Comparison of ENCODE assay signal across 9 cellular contexts in genomic region chr2:96342085-96342484, GRCh38. TPM values are rescaled to one million over a fixed set of nuclear protein-coding genes. Genes with fewer than 3 reads are reported as not detected.
DNase-seq lines count a peak whose midpoint lies in the region; ATAC-seq and TF ChIP-seq lines count a peak whose summit lies in the region.
"Had no signal": no experiment of that assay in that cellular context is flagged by ENCODE, and none has a peak within 500 bp of the region (broad histone marks: within the 10 kb centered on the region; RNA-seq: fewer than 3 reads in every experiment).

No MANE protein-coding gene starts in this region.

- TF ChIP-seq POLR2A in HCT116 (IDR thresholded peaks at IDR 0.05; ENCODE audit: borderline replicate concordance, extremely low read depth, insufficient read depth, insufficient read length), result no peak

- H3K4me2 ChIP-seq in HCT116 (ENCODE audit: low read length), result peak overlapping the region; percentile 16; the same call in 1 of the 2 replicates

- CTCF ChIA-PET in HCT116 (lab: Charles Lee), result no interaction called here

- peak; percentile 79 for DNase-seq in AG08396 (ENCODE audit: low spot score)
- no peak for DNase-seq in HCT116 (ENCODE audit: low read depth, low spot score)
- peak; percentile 34 for DNase-seq in activated CD4-positive, alpha-beta T cell treated with anti-CD3 and anti-CD28 coated beads, Interleukin-2, amount 50 U/mL, for 1 hour
- peak; percentile 86 for DNase-seq in fibroblast of villous mesenchyme (ENCODE audit: low read depth)
- no peak for DNase-seq in HPDE6-E6E7 (ENCODE audit: extremely low spot score)
- DNase-seq in NCI-H748 treated with DMSO at 0.1 percent for 48 hours (lab: John Stamatoyannopoulos, UW), result no peak
- no peak for DNase-seq in NCI-H1105 (lab: John Stamatoyannopoulos, UW)
- DNase-seq: mesendoderm had no signal

- no peak overlapping the region for H3K4me3 ChIP-seq in HCT116 (replicated peaks in 1 of 2; ENCODE audit: low read depth in 1 of 2, low read length in 2 of 2)
- no peak overlapping the region for H3K4me3 ChIP-seq in fibroblast of villous mesenchyme (ENCODE audit: low read depth, low read length)

- H3K9ac ChIP-seq in HCT116 (ENCODE audit: low read length), result no peak overlapping the region

- H2AFZ ChIP-seq in HCT116 (ENCODE audit: low read depth, low read length, poor library complexity, severe bottlenecking), result no peak overlapping the region

- BruUV-seq in HCT116 (replicated peaks; lab: Mats Ljungman, UMichigan), result no TSS peak

- TF ChIP-seq RAD21 in HCT116 (IDR thresholded peaks at IDR 0.05; ENCODE audit: low read depth), result no peak

- RAD21 ChIA-PET in HCT116 (lab: Charles Lee; ENCODE audit: low non-redundant PET in 1 of 2, low total read pairs in 2 of 2, uncharacterized antibody in 2 of 2, unreplicated experiment in 2 of 2), result no interaction called here

- POLR2A ChIA-PET in HCT116 (lab: Charles Lee), result no interaction called here

- peaks cover 81% of the 10 kb centered on the region for H3K79me2 ChIP-seq in HCT116 (ENCODE audit: insufficient read depth, low read length)

- no peaks in the 10 kb centered on the region for H3K9me3 ChIP-seq in HCT116 (ENCODE audit: control insufficient read depth in 1 of 2, insufficient read depth in 1 of 2, low read depth in 1 of 2, low read length in 2 of 2)

- intact Hi-C loops in HCT116 (cut with micrococcal nuclease), result no loop called here

- H3K27me3 ChIP-seq in HCT116 (ENCODE audit: insufficient read depth, low read length), result no peaks in the 10 kb centered on the region

- peaks cover 35 to 54% of the 10 kb centered on the region in 2 experiments; a peak in 3 of 4 replicates for H3K36me3 ChIP-seq in HCT116 (ENCODE audit: control insufficient read depth in 1 of 2, insufficient read depth in 2 of 2, low read length in 2 of 2)

- H3K4me1 ChIP-seq in HCT116 (ENCODE audit: control insufficient read depth in 1 of 2, insufficient read depth in 2 of 2, low read length in 2 of 2), result peaks cover 0 to 38% of the 10 kb centered on the region in 2 experiments; a peak in 3 of 4 replicates

- ATAC-seq in HCT116 (peak; percentile 36; the same call in 1 of the 2 replicates), HG03097 (IDR thresholded peaks at IDR 0.05; ENCODE audit: low FRiP score, unreplicated experiment) (no peak)

- TF ChIP-seq CTCF in HCT116 (IDR thresholded peaks at IDR 0.05 in 2 of 3, conservative IDR thresholded peaks at IDR 0.05 in 1 of 3; ENCODE audit: borderline replicate concordance in 1 of 3, insufficient read depth in 1 of 3, low read depth in 2 of 3, low read length in 2 of 3) (no peak), fibroblast of villous mesenchyme (IDR thresholded peaks at IDR 0.05; ENCODE audit: insufficient read depth, low read depth, low read length) (no peak)

- H4K20me1 ChIP-seq in HCT116 (ENCODE audit: insufficient read depth), result no peaks in the 10 kb centered on the region

- H3K27ac ChIP-seq in HCT116 (ENCODE audit: low read depth, low read length), result peak overlapping the region; percentile 26; the same call in 1 of the 2 replicates

- H3K9me2 ChIP-seq in HCT116 (ENCODE audit: insufficient read depth), result no peaks in the 10 kb centered on the region

TF ChIP-seq in HCT116, 20 proteins besides CTCF, POLR2A, EP300 and RAD21:
- TF ChIP-seq TCF7L2 (IDR thresholded peaks at IDR 0.05; ENCODE audit: borderline replicate concordance, extremely low read depth, insufficient read depth, insufficient read length) (no peak), JUND (IDR thresholded peaks at IDR 0.05) (0 out of 2 replicates have a peak, but pooled peaks have one; percentile 10)
TF ChIP-seq in HCT116: peak in this region for 1.

RNA-seq across cellular contexts. Expression of gene NCAPH, which starts 6.5 kb away (rescaled TPM):
- 64.1 TPM for total RNA-seq in HCT116 (2021; ENCODE audit: unreplicated experiment)
- 40.9 and 53.9 TPM in 2 replicates for polyA plus RNA-seq in HCT116 (2012)
- 7.4 and 13.0 TPM in 2 replicates for total RNA-seq in fibroblast of villous mesenchyme

RNA-seq across cellular contexts. Expression of gene ITPRIPL1, which starts 17.0 kb away (rescaled TPM):
- 12.4 TPM for total RNA-seq in HCT116 (2021; ENCODE audit: unreplicated experiment)
- polyA plus RNA-seq in HCT116 (2012), result 6.4 and 7.3 TPM in 2 replicates
- 3.2 and 5.2 TPM in 2 replicates for total RNA-seq in fibroblast of villous mesenchyme

RNA-seq across cellular contexts. Expression of gene SNRNP200, which starts 36.7 kb away (rescaled TPM):
- 202 TPM for total RNA-seq in HCT116 (2021; ENCODE audit: unreplicated experiment)
- polyA plus RNA-seq in HCT116 (2012), result 225 and 235 TPM in 2 replicates
- total RNA-seq in fibroblast of villous mesenchyme, result 39.6 and 39.7 TPM in 2 replicates

Comparison
In these comparisons a context has a peak if more than half of its experiments do, and no peak if none do; other contexts are left out.
1. DNase-seq: peak in AG08396 (single experiment), activated CD4-positive, alpha-beta T cell treated with anti-CD3 and anti-CD28 coated beads, Interleukin-2, amount 50 U/mL, for 1 hour (single experiment) and fibroblast of villous mesenchyme (single experiment); none in HCT116 (single experiment), HPDE6-E6E7 (single experiment), NCI-H748 treated with DMSO at 0.1 percent for 48 hours (single experiment) and NCI-H1105 (single experiment).